In the genomic region with DNA sequence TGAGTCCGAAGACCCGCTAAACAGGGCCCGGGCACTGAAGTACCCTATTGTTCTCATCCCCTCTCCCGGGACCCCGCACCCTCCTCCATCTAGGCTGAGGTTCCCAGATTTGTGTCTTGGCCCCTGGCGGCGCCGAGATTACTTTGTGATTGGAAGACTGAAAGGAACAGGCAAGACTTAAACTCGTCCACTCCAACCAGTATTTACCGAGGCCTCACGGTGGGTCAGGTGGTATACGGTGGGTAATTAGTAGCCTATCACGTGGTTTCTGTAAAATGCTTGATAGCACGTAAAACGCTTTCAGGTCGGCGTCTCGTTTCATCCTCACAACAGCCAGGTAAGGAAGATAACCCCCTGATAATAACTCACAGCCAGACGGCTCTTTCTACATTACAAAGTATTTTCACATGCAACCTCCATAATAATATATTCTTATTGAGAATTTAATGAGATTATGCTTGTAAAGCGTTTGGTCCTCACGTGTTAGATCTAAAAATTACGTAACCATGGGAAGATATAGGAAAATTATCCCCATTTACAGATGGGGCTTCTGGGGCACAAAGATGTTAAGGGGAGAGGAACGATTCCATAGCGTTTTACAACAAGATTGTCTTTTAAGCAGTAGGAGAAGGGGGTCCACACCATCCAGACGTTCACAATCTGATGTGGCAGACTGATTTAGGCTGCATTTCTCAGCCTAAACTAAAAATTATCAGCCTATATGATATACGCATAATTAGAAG, we compare ENCODE assay signal across 8 cellular contexts. TPM values are rescaled to one million over a fixed set of nuclear protein-coding genes. Genes with fewer than 3 reads are reported as not detected.
DNase-seq lines count a peak whose midpoint lies in the region; ATAC-seq, FAIRE-seq and TF ChIP-seq lines count a peak whose summit lies in the region.

No MANE protein-coding gene starts in this region.

- intact Hi-C loops in adrenal gland (cut with DNase I): loop anchor here (5.0 to 10.0 kb wide), 2 partner anchors 124 to 131 kb away; partner anchors contain the start of gene RPS13 (in 1 of the 2)
- intact Hi-C loops in left cardiac atrium (cut with DNase I): loop anchor here in 1 of 2 donors (5.0 kb wide), 1 partner anchor 41 kb away; no protein-coding TSS in a partner anchor

- H3K79me2 ChIP-seq in parathyroid adenoma: peaks cover 17% of the 10 kb centered on the region

- H3K27ac ChIP-seq in adrenal gland (peak overlapping the region; percentile 87 to 99 (median 98)), parathyroid adenoma (peak overlapping the region; percentile 95)

- 2 to 3% (median 3%) methylated on average over 13 to 26 of the region's 26 CpGs for WGBS in adrenal gland, 4 donors

- H3K4me3 ChIP-seq in adrenal gland (peak overlapping the region; percentile 68 to 95 (median 87)), parathyroid adenoma (ENCODE audit: low read depth, low read length) (peak overlapping the region; percentile 88)

- H3K9me3 ChIP-seq in adrenal gland (replicated peaks in 1 of 3) (no peaks in the 10 kb centered on the region), parathyroid adenoma (ENCODE audit: control insufficient read depth, low read length) (no peaks in the 10 kb centered on the region)

- H3K36me3 ChIP-seq in adrenal gland (replicated peaks in 1 of 2): no peaks in the 10 kb centered on the region
- no peaks in the 10 kb centered on the region for H3K36me3 ChIP-seq in parathyroid adenoma (ENCODE audit: control insufficient read depth, insufficient read depth, low read length)

- H3K4me2 ChIP-seq in parathyroid adenoma (ENCODE audit: low read length): peak overlapping the region; percentile 98

- H3K27me3 ChIP-seq in adrenal gland (no peaks in the 10 kb centered on the region), parathyroid adenoma (ENCODE audit: control insufficient read depth, insufficient read depth, low read length) (no peaks in the 10 kb centered on the region)

- TF ChIP-seq CTCF in adrenal gland (IDR thresholded peaks at IDR 0.05): peak in 1 of 6 experiments; percentile 17
- TF ChIP-seq CTCF in parathyroid adenoma (IDR thresholded peaks at IDR 0.05): no peak

- peak overlapping the region; percentile 98 to 99 (median 99) for H3K4me3 Mint-ChIP-seq in IgD-negative memory B cell

- H3K4me1 ChIP-seq in adrenal gland (replicated peaks in 1 of 2) (peaks cover 15 to 46% of the 10 kb centered on the region in 2 donors), parathyroid adenoma (peaks cover 7% of the 10 kb centered on the region)

- H3K4me1 Mint-ChIP-seq in IgD-negative memory B cell: peaks cover 22 to 38% (median 28%) of the 10 kb centered on the region in 3 donors

- DNase-seq in ELR (ENCODE audit: low read depth) (peak; percentile 76), OCI-M1 (lab: John Stamatoyannopoulos, UW) (peak; percentile 77), adrenal gland (peak; percentile 56 to 86 (median 70)), left cardiac atrium (peak; percentile 49), GM12892 (ENCODE audit: insufficient read length) (no peak)

- no peaks in the 10 kb centered on the region for H3K9me3 Mint-ChIP-seq in IgD-negative memory B cell

- no peak for FAIRE-seq in GM12892 (lab: Jason Lieb, UNC)

- H3K27me3 Mint-ChIP-seq in IgD-negative memory B cell: no peaks in the 10 kb centered on the region

- H2AFZ ChIP-seq in parathyroid adenoma: peak overlapping the region; percentile 95

- peak overlapping the region; percentile 50 for H3K9ac ChIP-seq in parathyroid adenoma

- H3K27ac Mint-ChIP-seq in IgD-negative memory B cell: peak overlapping the region; percentile 91 to 99 (median 96)

- ATAC-seq in GM21717 (IDR thresholded peaks at IDR 0.05; ENCODE audit: unreplicated experiment) (peak; percentile 59), left cardiac atrium (peak; percentile 51 to 79)

- H3K36me3 Mint-ChIP-seq in IgD-negative memory B cell: peaks cover 3% of the 10 kb centered on the region

- TF ChIP-seq POLR2A in adrenal gland (IDR thresholded peaks at IDR 0.05) (no peak), GM12892 (IDR thresholded peaks at IDR 0.05; ENCODE audit: low read depth, low read length) (no peak)

RNA-seq across cellular contexts. Expression of gene PIK3C2A, which starts 0.6 kb away (rescaled TPM):
- 5.1 TPM for polyA plus RNA-seq in IgD-negative memory B cell
- total RNA-seq in adrenal gland: 10 to 100 TPM; 52.8 to 89.3 (median 74.5) TPM
- polyA plus RNA-seq in adrenal gland: 10 to 100 TPM; 11.0 to 43.6 (median 14.7) TPM
- total RNA-seq in left cardiac atrium: 10 to 100 TPM; 41.1 to 62.5 TPM
- 18.5 TPM for polyA plus RNA-seq in GM12892 (2012; ENCODE audit: missing spikeins)
